17 cellular contexts compared by ENCODE assay signal in the genomic region with DNA sequence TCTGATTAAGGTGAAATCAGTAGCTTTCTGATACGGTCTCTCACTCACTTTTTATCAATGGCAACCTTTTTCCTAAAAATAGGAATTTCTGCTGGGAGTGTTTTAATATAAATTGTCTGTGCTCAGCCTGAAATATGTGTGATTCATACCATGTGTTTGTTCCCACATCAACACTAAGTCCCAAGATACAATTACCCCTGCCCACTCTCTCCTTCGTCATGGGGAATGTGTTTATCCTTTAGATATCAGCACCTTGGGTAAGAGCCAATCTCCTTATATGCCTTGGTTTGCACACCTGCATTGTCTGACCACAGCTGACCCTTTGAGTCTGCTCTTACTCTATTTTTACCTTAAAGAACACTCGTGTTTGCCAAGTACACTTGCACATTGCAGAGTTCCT.
A peak's percentile ranks its signal among the peaks of the same experiment; 100 is the strongest.
DNase-seq lines count a peak whose midpoint lies in the region; ATAC-seq and TF ChIP-seq lines count a peak whose summit lies in the region.
"Had no signal": no experiment of that assay in that cellular context is flagged by ENCODE, and none has a peak within 500 bp of the region (broad histone marks: within the 10 kb centered on the region; RNA-seq: fewer than 3 reads in every experiment).

No MANE protein-coding gene starts in this region.

- no peaks in the 10 kb centered on the region for H4K20me1 ChIP-seq in mammary epithelial cell (ENCODE audit: insufficient read depth, low read length)

- no peaks in the 10 kb centered on the region for H3K79me2 ChIP-seq in mammary epithelial cell (ENCODE audit: insufficient read depth, low read length)

- H3K36me3 ChIP-seq in mammary epithelial cell (ENCODE audit: insufficient read depth, low read length) (no peaks in the 10 kb centered on the region), tibial artery (no peaks in the 10 kb centered on the region)

- H3K9ac ChIP-seq in mammary epithelial cell (ENCODE audit: insufficient read depth, low read length), result no peak overlapping the region

- H3K4me3 ChIP-seq in mammary epithelial cell (replicated peaks in 1 of 3; ENCODE audit: insufficient read depth in 1 of 3, low read depth in 2 of 3, low read length in 3 of 3) (no peak overlapping the region), tibial artery (no peak overlapping the region)
- H3K4me3 ChIP-seq: K562 had no signal

- H3K4me2 ChIP-seq in mammary epithelial cell (ENCODE audit: insufficient read depth, low read depth, low read length), result no peak overlapping the region

- H3K27me3 ChIP-seq in mammary epithelial cell (ENCODE audit: insufficient read depth, low read length) (no peaks in the 10 kb centered on the region), tibial artery (no peaks in the 10 kb centered on the region)

- 68% methylated on average over 3 of the region's 3 CpGs for WGBS in mammary epithelial cell (ENCODE audit: low coverage, missing lambda C conversion rate)

- H2AFZ ChIP-seq in mammary epithelial cell (ENCODE audit: low read depth, low read length), result no peak overlapping the region

- dilution Hi-C loops in mammary epithelial cell (cut with HindIII; ENCODE audit: low sequenced_read_pairs), result no loop called here

- in situ Hi-C loops in mammary epithelial cell (cut with MboI; ENCODE audit: low sequenced_read_pairs in 2 of 2) (no loop called here), ACHN (cut with HindIII; ENCODE audit: low pct_ligation_motif_present, low pct_unique_long_range_greater_than_20kb, low sequenced_read_pairs) (no loop called here)

- DNase-seq in LHCN-M2 (ENCODE audit: low read depth), result peak; percentile 70
- peak; percentile 64 for DNase-seq in mammary epithelial cell
- no peak for DNase-seq in left colon
- DNase-seq in tibial artery, result no peak
- DNase-seq in ACHN, result no peak
- DNase-seq in NCI-H82 treated with DMSO at 0.1 percent for 48 hours (lab: John Stamatoyannopoulos, UW; ENCODE audit: unreplicated experiment), result no peak
- DNase-seq in NCI-H2081 (lab: John Stamatoyannopoulos, UW), result no peak
- no peak for DNase-seq in NCI-H226
- DNase-seq: activated CD8-positive, alpha-beta memory T cell treated with anti-CD3 and anti-CD28 coated beads, Interleukin-2, amount 10 ng/mL, durations not matched to agents 7 days and 5 days; activated naive CD4-positive, alpha-beta T cell treated with anti-CD3 and anti-CD28 coated beads, Interleukin-2, amount 50 U/mL, for 16 hours; COR-L47; immature natural killer cell; NCI-H1694 treated with DMSO at 0.1 percent for 48 hours; NCI-H82; SHP77; substantia nigra had no signal

- H3K9me3 ChIP-seq in mammary epithelial cell (replicated peaks; ENCODE audit: insufficient read depth, low read length) (no peaks in the 10 kb centered on the region), tibial artery (no peaks in the 10 kb centered on the region)

- BruUV-seq in mammary epithelial cell (replicated peaks; lab: Mats Ljungman, UMichigan), result no TSS peak

- CTCF ChIA-PET in mammary epithelial cell (lab: Charles Lee; ENCODE audit: low non-redundant PET), result no interaction called here

- H3K4me1 ChIP-seq in mammary epithelial cell (ENCODE audit: insufficient read depth, low read length) (no peaks in the 10 kb centered on the region), tibial artery (peaks cover 0 to 91% (median 16%) of the 10 kb centered on the region in 4 donors)

- ATAC-seq in left colon, result peak; percentile 26
- ATAC-seq: activated CD8-positive, alpha-beta memory T cell treated with anti-CD3 and anti-CD28 coated beads, Interleukin-2, amount 10 ng/mL, durations not matched to agents 7 days and 5 days; K562 had no signal

- H3K27ac ChIP-seq in mammary epithelial cell (ENCODE audit: insufficient read depth, low read depth, low read length) (no peak overlapping the region), tibial artery (peak overlapping the region; percentile 49 to 50)

- TF ChIP-seq CTCF in mammary epithelial cell (conservative IDR thresholded peaks at IDR 0.05 in 1 of 2, IDR thresholded peaks at IDR 0.05 in 1 of 2; ENCODE audit: extremely low read depth in 1 of 2, insufficient read depth in 1 of 2, low read depth in 1 of 2, low read length in 2 of 2) (no peak), tibial artery (IDR thresholded peaks at IDR 0.05) (no peak)

- intact Hi-C loops in mammary epithelial cell (cut with micrococcal nuclease), result no loop called here
- intact Hi-C loops in left colon (cut with DNase I, micrococcal nuclease), result no loop called here
- intact Hi-C loops in tibial artery (cut with DNase I; ENCODE audit: low total_unique reads), result no loop called here

Comparison
In these comparisons a context has a peak if more than half of its experiments do, and no peak if none do; other contexts are left out.
1. DNase-seq: peak in LHCN-M2 (single experiment) and mammary epithelial cell (single experiment); none in left colon (0 of 2), tibial artery (0 of 2), ACHN (single experiment), NCI-H82 treated with DMSO at 0.1 percent for 48 hours (single experiment), NCI-H2081 (0 of 2) and NCI-H226 (single experiment).